Comparison of ENCODE assay signal across 18 cellular contexts in genomic region chr4:67084801-67085200, GRCh38.
DNase-seq lines count a peak whose midpoint lies in the region; ATAC-seq, FAIRE-seq and TF ChIP-seq lines count a peak whose summit lies in the region.
"Had no signal": no experiment of that assay in that cellular context is flagged by ENCODE, and none has a peak within 500 bp of the region (broad histone marks: within the 10 kb centered on the region; RNA-seq: fewer than 3 reads in every experiment).

No MANE protein-coding gene starts in this region.

- H3K36me3 ChIP-seq in ovary = no peaks in the 10 kb centered on the region

- TF ChIP-seq POLR2A in ovary (IDR thresholded peaks at IDR 0.05) = no peak
- no peak for TF ChIP-seq POLR2A in GM12891 (IDR thresholded peaks at IDR 0.05; ENCODE audit: low read depth, low read length)

- no peaks in the 10 kb centered on the region for H3K36me3 Mint-ChIP-seq in brain
- H3K36me3 Mint-ChIP-seq: CD4-positive, CD25-positive, alpha-beta regulatory T cell had no signal

- no peak overlapping the region for H3K27ac ChIP-seq in ovary

- WGBS in ovary, 3 donors = 55 to 67% (median 65%) methylated on average over 2 of the region's 2 CpGs

- H3K4me1 Mint-ChIP-seq in brain = peaks cover 26% of the 10 kb centered on the region
- H3K4me1 Mint-ChIP-seq: B cell; CD4-positive, CD25-positive, alpha-beta regulatory T cell had no signal

- no peak for FAIRE-seq in GM12891 (lab: Jason Lieb, UNC)
- FAIRE-seq: GM19239, HepG2 had no signal

- H3K27me3 Mint-ChIP-seq in brain = peaks cover 9% of the 10 kb centered on the region
- H3K27me3 Mint-ChIP-seq: B cell; CD4-positive, CD25-positive, alpha-beta regulatory T cell had no signal

- H3K9me3 ChIP-seq in ovary = no peaks in the 10 kb centered on the region
- H3K9me3 ChIP-seq: Caco-2 had no signal

- TF ChIP-seq EP300 in ovary (IDR thresholded peaks at IDR 0.05) = no peak

- TF ChIP-seq CTCF in brain (conservative IDR thresholded peaks at IDR 0.05) = no peak
- TF ChIP-seq CTCF in ovary (IDR thresholded peaks at IDR 0.05) = no peak

- peak overlapping the region in 1 of 5 experiments; percentile 71 for H3K4me3 Mint-ChIP-seq in brain
- H3K4me3 Mint-ChIP-seq: B cell; CD4-positive, CD25-positive, alpha-beta regulatory T cell had no signal

- peak overlapping the region; percentile 0 to 51 (median 17) for H3K27ac Mint-ChIP-seq in brain
- H3K27ac Mint-ChIP-seq: B cell; CD4-positive, CD25-positive, alpha-beta regulatory T cell had no signal

- no peak overlapping the region for H3K4me3 ChIP-seq in ovary

- intact Hi-C loops in ovary (cut with DNase I) = no loop called here

- H3K9me3 Mint-ChIP-seq in brain = peaks cover 0 to 4% (median 0%) of the 10 kb centered on the region in 5 experiments

- no peak for ATAC-seq in HG02852 (IDR thresholded peaks at IDR 0.05; ENCODE audit: unreplicated experiment)
- ATAC-seq: HepG2 had no signal

- H3K4me1 ChIP-seq in ovary (ENCODE audit: insufficient read depth) = no peaks in the 10 kb centered on the region
- H3K4me1 ChIP-seq: Caco-2 had no signal

- no peaks in the 10 kb centered on the region for H3K27me3 ChIP-seq in ovary

- peak; percentile 59 for DNase-seq in NCI-H2029 treated with DMSO at 0.1 percent for 48 hours (lab: John Stamatoyannopoulos, UW)
- DNase-seq in inferior parietal cortex (ENCODE audit: extremely low spot score) = peak; percentile 42
- DNase-seq in superior temporal gyrus (ENCODE audit: extremely low spot score) = peak; percentile 77
- DNase-seq in ovary = no peak
- no peak for DNase-seq in GM12891 (ENCODE audit: insufficient read length, low spot score)
- DNase-seq: ACHN; Caco-2; CD4-positive, CD25-positive, alpha-beta regulatory T cell; EL; H7; KG1; NCI-H1092; NCI-H2107 had no signal

TF ChIP-seq in GM12891, 5 proteins besides CTCF, POLR2A, EP300 and RAD21:
- TF ChIP-seq PAX5 (IDR thresholded peaks at IDR 0.05; ENCODE audit: insufficient read depth, low read length, severe bottlenecking) = no peak
- no peak for TF ChIP-seq POU2F2 (IDR thresholded peaks at IDR 0.05; ENCODE audit: low read depth, low read length)
- no peak for TF ChIP-seq TAF1 (IDR thresholded peaks at IDR 0.05; ENCODE audit: low read depth, low read length)
- no peak for TF ChIP-seq SPI1 (IDR thresholded peaks at IDR 0.05; ENCODE audit: low read depth, low read length)
- no peak for TF ChIP-seq POLR2AphosphoS5 (IDR thresholded peaks at IDR 0.05; ENCODE audit: low read depth, low read length)

Comparison
In these comparisons a context has a peak if more than half of its experiments do, and no peak if none do; other contexts are left out.
1. DNase-seq: peak in NCI-H2029 treated with DMSO at 0.1 percent for 48 hours (single experiment), inferior parietal cortex (single experiment) and superior temporal gyrus (single experiment); none in ovary (0 of 5) and GM12891 (single experiment).